Comparison of ENCODE assay signal across 4 cellular contexts in genomic region chr15:61206767-61207166, GRCh38.
"Had no signal": no experiment of that assay in that cellular context is flagged by ENCODE, and none has a peak within 500 bp of the region (broad histone marks: within the 10 kb centered on the region; RNA-seq: fewer than 3 reads in every experiment).

No MANE protein-coding gene starts in this region.

- H3K4me2 ChIP-seq: GM23338 had no signal

- H3K4me3 ChIP-seq: GM23338 had no signal

- ATAC-seq: GM23338 had no signal

- DNase-seq: H9, HCEC 1CT, IMR-90 had no signal
